Comparison of ENCODE assay signal across 1 cellular context in genomic region chr1:108692724-108693655, GRCh38.
TF ChIP-seq lines count a peak whose summit lies in the region.

No MANE protein-coding gene starts in this region.

TF ChIP-seq in HEK293, 187 proteins besides CTCF, POLR2A, EP300 and RAD21 (continued from another document and continues in another):
- TF ChIP-seq ZNF280D (tag by site-specific recombination; IDR thresholded peaks at IDR 0.05): no peak
- TF ChIP-seq WT1 (tag by site-specific recombination; IDR thresholded peaks at IDR 0.05): no peak
- no peak for TF ChIP-seq TRIM28 (IDR thresholded peaks at IDR 0.05; ENCODE audit: borderline replicate concordance, low read length)
- TF ChIP-seq BCL11A (tag by site-specific recombination; IDR thresholded peaks at IDR 0.05; ENCODE audit: low read depth): no peak
- TF ChIP-seq ZSCAN18 (tag by site-specific recombination; IDR thresholded peaks at IDR 0.05): no peak
- no peak for TF ChIP-seq ZNF639 (tag by site-specific recombination; IDR thresholded peaks at IDR 0.05)
- TF ChIP-seq ZNF23 (tag by site-specific recombination; IDR thresholded peaks at IDR 0.05; ENCODE audit: borderline replicate concordance): no peak
- TF ChIP-seq ZNF302 (tag by site-specific recombination; IDR thresholded peaks at IDR 0.05; ENCODE audit: low read depth): no peak
- TF ChIP-seq OSR2 (tag by site-specific recombination; IDR thresholded peaks at IDR 0.05): no peak
- no peak; the same call in 1 of the 2 replicates for TF ChIP-seq ZNF335 (tag by site-specific recombination; conservative IDR thresholded peaks at IDR 0.05)
- TF ChIP-seq ATF2 (tag by site-specific recombination; IDR thresholded peaks at IDR 0.05; ENCODE audit: low read depth): no peak
- no peak for TF ChIP-seq ZNF138 (tag by site-specific recombination; IDR thresholded peaks at IDR 0.05; ENCODE audit: borderline replicate concordance)
- TF ChIP-seq ZBTB11 (tag by site-specific recombination; conservative IDR thresholded peaks at IDR 0.05; ENCODE audit: low read depth): no peak
- no peak for TF ChIP-seq MEIS1 (CRISPR knock-in tag; IDR thresholded peaks at IDR 0.05; ENCODE audit: borderline replicate concordance)
- TF ChIP-seq ZSCAN23 (tag by site-specific recombination; IDR thresholded peaks at IDR 0.05): no peak
- TF ChIP-seq PRDM4 (tag by site-specific recombination; IDR thresholded peaks at IDR 0.05): no peak
- peak; percentile 28; the same call in 1 of the 2 replicates for TF ChIP-seq TCF7L2 (IDR thresholded peaks at IDR 0.05; ENCODE audit: borderline replicate concordance, low read depth, low read length)
- no peak for TF ChIP-seq ZNF518A (tag by site-specific recombination; conservative IDR thresholded peaks at IDR 0.05; ENCODE audit: low read depth)
- TF ChIP-seq KLF17 (tag by site-specific recombination; IDR thresholded peaks at IDR 0.05): 0 out of 2 replicates have a peak, but pooled peaks have one; percentile 12
- no peak for TF ChIP-seq ZNF391 (tag by site-specific recombination; IDR thresholded peaks at IDR 0.05; ENCODE audit: borderline replicate concordance, low read depth)
- TF ChIP-seq YY2 (tag by site-specific recombination; IDR thresholded peaks at IDR 0.05): no peak
- no peak for TF ChIP-seq KLF7 (tag by site-specific recombination; IDR thresholded peaks at IDR 0.05; ENCODE audit: borderline replicate concordance)
- no peak for TF ChIP-seq ZNF530 (tag by site-specific recombination; IDR thresholded peaks at IDR 0.05; ENCODE audit: low read depth)
- TF ChIP-seq ZNF132 (tag by site-specific recombination; IDR thresholded peaks at IDR 0.05; ENCODE audit: borderline replicate concordance): no peak
- TF ChIP-seq ZBTB44 (tag by site-specific recombination; IDR thresholded peaks at IDR 0.05): no peak
- no peak for TF ChIP-seq ZNF292 (tag by site-specific recombination; IDR thresholded peaks at IDR 0.05; ENCODE audit: borderline replicate concordance, low read depth)
- TF ChIP-seq ZNF157 (tag by site-specific recombination; IDR thresholded peaks at IDR 0.05): no peak
- no peak for TF ChIP-seq SP7 (tag by site-specific recombination; IDR thresholded peaks at IDR 0.05)
- no peak for TF ChIP-seq ZNF677 (tag by site-specific recombination; IDR thresholded peaks at IDR 0.05)
- TF ChIP-seq ZNF416 (tag by site-specific recombination; IDR thresholded peaks at IDR 0.05): no peak
- no peak; the same call in 1 of the 2 replicates for TF ChIP-seq ZXDB (tag by site-specific recombination; IDR thresholded peaks at IDR 0.05)
- no peak for TF ChIP-seq ZNF175 (tag by site-specific recombination; IDR thresholded peaks at IDR 0.05)
- no peak for TF ChIP-seq ZNF510 (tag by site-specific recombination; IDR thresholded peaks at IDR 0.05; ENCODE audit: insufficient replicate concordance)
- TF ChIP-seq ZNF624 (tag by site-specific recombination; IDR thresholded peaks at IDR 0.05): no peak
- TF ChIP-seq ZNF366 (tag by site-specific recombination; conservative IDR thresholded peaks at IDR 0.05): peak; percentile 76; the same call in 1 of the 2 replicates
